27 cellular contexts compared by ENCODE assay signal in genomic region chr14:90277581-90278198, GRCh38.
"Had no signal": no experiment of that assay in that cellular context is flagged by ENCODE, and none has a peak within 500 bp of the region (broad histone marks: within the 10 kb centered on the region; RNA-seq: fewer than 3 reads in every experiment).

No MANE protein-coding gene starts in this region.

- H3K4me1 Mint-ChIP-seq: nephron progenitor cell had no signal

- H3K27ac Mint-ChIP-seq: activated naive CD8-positive, alpha-beta T cell treated with anti-CD3 and anti-CD28 coated beads, Interleukin-2, amount 50 U/mL, for 24 hours; activated T-helper 1 cell treated with anti-CD3 and anti-CD28 coated beads, Interleukin-12 subunit alpha, Interleukin-12 subunit beta, Interleukin-2, Interleukin-4 antibody, amounts not matched to agents 30 ng/mL and 10 ng/mL and 1 ng/mL, durations not matched to agents 14 hours and 24 hours and 36 hours had no signal

- H3K27me3 ChIP-seq: breast epithelium, gastrocnemius medialis, heart left ventricle, pancreas, suprapubic skin, tibial nerve had no signal

- H3K27me3 Mint-ChIP-seq: activated CD4-positive, alpha-beta T cell treated with anti-CD3 and anti-CD28 coated beads for 36 hours; activated naive CD8-positive, alpha-beta T cell treated with anti-CD3 and anti-CD28 coated beads, Interleukin-2, amount 50 U/mL, for 24 hours; central memory CD8-positive, alpha-beta T cell; naive B cell; stimulated activated naive B cell treated with anti-CD40 and anti-IgM and Interleukin-4, amounts not matched to agents 10 μg/mL and 1 μg/mL and 100 μg/mL, for 72 hours had no signal

- H3K27ac ChIP-seq: breast epithelium, epithelial cell of prostate, pancreas, prostate gland, SK-N-MC, suprapubic skin, tibial nerve had no signal

- DNase-seq: activated CD4-positive, alpha-beta T cell treated with anti-CD3 and anti-CD28 coated beads for 36 hours; activated CD4-positive, CD25-positive, alpha-beta regulatory T cell; activated gamma-delta T cell; activated naive CD4-positive, alpha-beta T cell treated with anti-CD3 and anti-CD28 coated beads, Interleukin-2, amount 50 U/mL, for 16 hours; activated naive CD8-positive, alpha-beta T cell treated with anti-CD3 and anti-CD28 coated beads, Interleukin-2, amount 50 U/mL, for 24 hours; dermis blood vessel endothelial cell; effector CD4-positive, alpha-beta T cell; heart left ventricle; naive B cell; nephron progenitor cell; pancreas; stimulated activated CD4-positive, alpha-beta T cell treated with anti-CD3 and anti-CD28 coated beads, Interleukin-4, amount 100 ng/mL, for 4 hours; stimulated activated CD8-positive, alpha-beta memory T cell treated with anti-CD3 and anti-CD28 coated beads, Interleukin-4, amount 100 ng/mL, for 48 hours; stimulated activated naive B cell treated with anti-CD40 and anti-IgM and Interleukin-4, amounts not matched to agents 10 μg/mL and 1 μg/mL and 100 μg/mL, for 72 hours had no signal

- H3K36me3 ChIP-seq: breast epithelium had no signal

- FAIRE-seq: endometrium, pancreas had no signal

- H3K9me3 ChIP-seq: breast epithelium, gastrocnemius medialis, heart left ventricle, pancreas, prostate gland, suprapubic skin, tibial nerve had no signal

- ATAC-seq: activated CD4-positive, alpha-beta T cell treated with anti-CD3 and anti-CD28 coated beads for 36 hours; activated naive CD8-positive, alpha-beta T cell treated with anti-CD3 and anti-CD28 coated beads, Interleukin-2, amount 50 U/mL, for 24 hours; sciatic nerve; stimulated activated naive B cell treated with anti-CD40 and anti-IgM and Interleukin-4, amounts not matched to agents 10 μg/mL and 1 μg/mL and 100 μg/mL, for 72 hours had no signal

- H3K4me3 ChIP-seq: breast epithelium, gastrocnemius medialis, heart left ventricle, lung, pancreas, prostate gland, SK-N-MC, skin epidermis, suprapubic skin, tibial nerve had no signal

- H3K9me3 Mint-ChIP-seq: activated naive CD8-positive, alpha-beta T cell treated with anti-CD3 and anti-CD28 coated beads, Interleukin-2, amount 50 U/mL, for 24 hours; activated T-helper 1 cell treated with anti-CD3 and anti-CD28 coated beads, Interleukin-12 subunit alpha, Interleukin-12 subunit beta, Interleukin-2, Interleukin-4 antibody, amounts not matched to agents 30 ng/mL and 10 ng/mL and 1 ng/mL, durations not matched to agents 14 hours and 24 hours and 36 hours; central memory CD8-positive, alpha-beta T cell; naive B cell; nephron progenitor cell; stimulated activated naive B cell treated with anti-CD40 and anti-IgM and Interleukin-4, amounts not matched to agents 10 μg/mL and 1 μg/mL and 100 μg/mL, for 72 hours had no signal

- H3K4me1 ChIP-seq: breast epithelium, pancreas, prostate gland had no signal

- H3K4me3 Mint-ChIP-seq: activated CD4-positive, alpha-beta T cell treated with anti-CD3 and anti-CD28 coated beads for 36 hours; activated naive CD8-positive, alpha-beta T cell treated with anti-CD3 and anti-CD28 coated beads, Interleukin-2, amount 50 U/mL, for 24 hours; activated T-helper 1 cell treated with anti-CD3 and anti-CD28 coated beads, Interleukin-12 subunit alpha, Interleukin-12 subunit beta, Interleukin-2, Interleukin-4 antibody, amounts not matched to agents 30 ng/mL and 10 ng/mL and 1 ng/mL, durations not matched to agents 14 hours and 24 hours and 36 hours; central memory CD8-positive, alpha-beta T cell; naive B cell; nephron progenitor cell; stimulated activated naive B cell treated with anti-CD40 and anti-IgM and Interleukin-4, amounts not matched to agents 10 μg/mL and 1 μg/mL and 100 μg/mL, for 72 hours had no signal
